10 cellular contexts compared by ENCODE assay signal in the genomic region with DNA sequence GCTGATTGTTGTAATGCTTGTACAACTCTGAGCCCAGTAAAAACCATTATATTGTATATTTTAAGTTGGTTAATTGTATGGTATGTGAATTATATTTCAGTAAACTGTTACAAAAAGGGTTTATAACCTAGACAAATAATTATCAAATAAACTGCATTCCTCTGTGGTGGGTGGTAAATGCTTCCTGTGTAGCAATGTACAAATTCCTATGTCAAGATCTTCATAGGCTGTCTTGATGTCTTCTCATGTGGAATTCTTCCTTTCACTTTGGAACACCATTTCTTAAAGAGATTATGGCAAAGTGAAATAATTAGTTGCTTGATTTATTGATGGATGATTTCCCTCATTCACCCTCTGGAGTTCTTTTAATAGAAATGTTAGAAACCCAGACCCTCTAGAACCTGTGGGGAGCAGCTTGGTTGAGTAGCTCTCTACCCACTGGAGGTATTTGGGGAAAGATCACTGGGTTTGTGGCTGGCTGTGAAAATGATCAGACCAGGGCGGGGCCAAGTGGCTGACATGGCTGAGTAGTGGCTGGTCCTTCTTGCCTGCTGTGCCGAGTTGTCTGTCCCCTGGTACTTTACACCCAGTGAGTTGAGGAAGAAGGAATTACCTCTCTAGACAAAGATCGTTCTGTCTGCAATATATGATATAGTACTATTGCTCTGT. TPM values are rescaled to one million over a fixed set of nuclear protein-coding genes. Genes with fewer than 3 reads are reported as not detected.
DNase-seq lines count a peak whose midpoint lies in the region; ATAC-seq, FAIRE-seq and TF ChIP-seq lines count a peak whose summit lies in the region.
"Had no signal": no experiment of that assay in that cellular context is flagged by ENCODE, and none has a peak within 500 bp of the region (broad histone marks: within the 10 kb centered on the region; RNA-seq: fewer than 3 reads in every experiment).

No MANE protein-coding gene starts in this region.

- no peak for TF ChIP-seq EP300 in upper lobe of left lung (IDR thresholded peaks at IDR 0.05)

- peak overlapping the region; percentile 81 for H3K27ac Mint-ChIP-seq in activated CD8-positive, alpha-beta memory T cell treated with anti-CD3 and anti-CD28 coated beads, Interleukin-2, amount 10 ng/mL, durations not matched to agents 7 days and 5 days
- peak overlapping the region; percentile 81 for H3K27ac Mint-ChIP-seq in activated T-helper 17 cell treated with anti-CD3 and anti-CD28 coated beads, Interleukin-2, amount 50 U/mL, for 72 hours

- H3K9me3 ChIP-seq in small intestine (ENCODE audit: control insufficient read depth, low read depth): no peaks in the 10 kb centered on the region
- no peaks in the 10 kb centered on the region for H3K9me3 ChIP-seq in upper lobe of left lung
- no peaks in the 10 kb centered on the region for H3K9me3 ChIP-seq in BE2C

- H3K27ac ChIP-seq in small intestine (ENCODE audit: low read depth in 1 of 2, low read length in 1 of 2): peak overlapping the region; percentile 6 to 44
- peak overlapping the region in 2 of 4 donors; percentile 40 to 44 for H3K27ac ChIP-seq in upper lobe of left lung
- H3K27ac ChIP-seq: A549 had no signal

- H3K27me3 Mint-ChIP-seq in activated CD8-positive, alpha-beta memory T cell treated with anti-CD3 and anti-CD28 coated beads, Interleukin-2, amount 10 ng/mL, durations not matched to agents 7 days and 5 days: no peaks in the 10 kb centered on the region
- H3K27me3 Mint-ChIP-seq in activated T-helper 17 cell treated with anti-CD3 and anti-CD28 coated beads, Interleukin-2, amount 50 U/mL, for 72 hours: no peaks in the 10 kb centered on the region

- peaks cover 15% of the 10 kb centered on the region for H3K9me3 Mint-ChIP-seq in activated CD8-positive, alpha-beta memory T cell treated with anti-CD3 and anti-CD28 coated beads, Interleukin-2, amount 10 ng/mL, durations not matched to agents 7 days and 5 days (ENCODE audit: low read depth)
- peaks cover 5% of the 10 kb centered on the region for H3K9me3 Mint-ChIP-seq in activated T-helper 17 cell treated with anti-CD3 and anti-CD28 coated beads, Interleukin-2, amount 50 U/mL, for 72 hours

- no peak for DNase-seq in activated CD8-positive, alpha-beta memory T cell treated with anti-CD3 and anti-CD28 coated beads, Interleukin-2, amount 10 ng/mL, durations not matched to agents 7 days and 5 days
- DNase-seq in activated CD8-positive, alpha-beta memory T cell treated with anti-CD3 and anti-CD28 coated beads, Interleukin-2, amount 50 U/mL, for 4 hours: no peak
- DNase-seq in small intestine (no peak), upper lobe of left lung (no peak), NCI-H524 treated with DMSO at 0.1 percent for 48 hours (lab: John Stamatoyannopoulos, UW) (no peak), BE2C (no peak)
- DNase-seq: NCI-H187 had no signal

- no peak overlapping the region for H3K4me3 Mint-ChIP-seq in activated CD8-positive, alpha-beta memory T cell treated with anti-CD3 and anti-CD28 coated beads, Interleukin-2, amount 10 ng/mL, durations not matched to agents 7 days and 5 days
- H3K4me3 Mint-ChIP-seq in activated T-helper 17 cell treated with anti-CD3 and anti-CD28 coated beads, Interleukin-2, amount 50 U/mL, for 72 hours: peak overlapping the region; percentile 52

- no peak overlapping the region for H3K4me3 ChIP-seq in small intestine (ENCODE audit: low read depth in 1 of 2, low read length in 2 of 2)
- no peak overlapping the region for H3K4me3 ChIP-seq in upper lobe of left lung
- no peak overlapping the region for H3K4me3 ChIP-seq in BE2C (ENCODE audit: low read depth, low read length)
- H3K4me3 ChIP-seq: A549 had no signal

- H3K27me3 ChIP-seq in small intestine (ENCODE audit: control insufficient read depth in 2 of 2, insufficient read depth in 2 of 2, low read length in 2 of 2): no peaks in the 10 kb centered on the region
- H3K27me3 ChIP-seq in upper lobe of left lung: no peaks in the 10 kb centered on the region
- no peaks in the 10 kb centered on the region for H3K27me3 ChIP-seq in BE2C

- no peak for TF ChIP-seq POLR2A in upper lobe of left lung (IDR thresholded peaks at IDR 0.05)

- no peak for FAIRE-seq in small intestine (lab: Jason Lieb, UNC)
- FAIRE-seq: A549 had no signal

- TF ChIP-seq CTCF in upper lobe of left lung (IDR thresholded peaks at IDR 0.05) (no peak), BE2C (IDR thresholded peaks at IDR 0.05; ENCODE audit: low read depth, low read length) (no peak)

- H3K4me1 ChIP-seq in small intestine (ENCODE audit: control insufficient read depth in 2 of 2, insufficient read depth in 1 of 2, low read depth in 1 of 2, low read length in 1 of 2) (peaks cover 11 to 26% of the 10 kb centered on the region in 2 donors), upper lobe of left lung (peaks cover 4 to 19% (median 8%) of the 10 kb centered on the region in 4 donors), BE2C (peaks cover 7% of the 10 kb centered on the region)
- H3K4me1 ChIP-seq: A549 had no signal

- CTCF ChIA-PET in activated CD8-positive, alpha-beta memory T cell treated with anti-CD3 and anti-CD28 coated beads, Interleukin-2, amount 10 ng/mL, durations not matched to agents 7 days and 5 days (lab: Charles Lee): interaction anchor here (1.1 to 4.9 kb wide), 6 partner anchors 9 to 180 kb away, joined by 3 to 26 read pairs (median 4); no protein-coding TSS in a partner anchor

- peak; percentile 6 for ATAC-seq in activated CD8-positive, alpha-beta memory T cell treated with anti-CD3 and anti-CD28 coated beads, Interleukin-2, amount 10 ng/mL, durations not matched to agents 7 days and 5 days
- ATAC-seq in HG02973 (IDR thresholded peaks at IDR 0.05; ENCODE audit: unreplicated experiment) (peak; percentile 26), upper lobe of left lung (ENCODE audit: low FRiP score in 2 of 2) (no peak)
- peak; percentile 5 for ATAC-seq in activated T-helper 17 cell treated with anti-CD3 and anti-CD28 coated beads, Interleukin-2, amount 50 U/mL, for 72 hours (replicated peaks)
- ATAC-seq: A549 had no signal

- WGBS in small intestine, 3 donors: 73 to 81% (median 77%) methylated on average over 3 of the region's 3 CpGs
- 87 to 93% methylated on average over 3 of the region's 3 CpGs for WGBS in upper lobe of left lung, 2 donors

- H3K36me3 ChIP-seq in small intestine (ENCODE audit: control insufficient read depth in 2 of 2, insufficient read depth in 2 of 2, low read length in 2 of 2): peaks cover 0 to 5% of the 10 kb centered on the region in 2 donors
- no peaks in the 10 kb centered on the region for H3K36me3 ChIP-seq in upper lobe of left lung
- H3K36me3 ChIP-seq in BE2C: no peaks in the 10 kb centered on the region

- H3K4me1 Mint-ChIP-seq in activated CD8-positive, alpha-beta memory T cell treated with anti-CD3 and anti-CD28 coated beads, Interleukin-2, amount 10 ng/mL, durations not matched to agents 7 days and 5 days: peaks cover 70% of the 10 kb centered on the region
- H3K4me1 Mint-ChIP-seq in activated T-helper 17 cell treated with anti-CD3 and anti-CD28 coated beads, Interleukin-2, amount 50 U/mL, for 72 hours: peaks cover 86% of the 10 kb centered on the region

- H3K36me3 Mint-ChIP-seq in activated CD8-positive, alpha-beta memory T cell treated with anti-CD3 and anti-CD28 coated beads, Interleukin-2, amount 10 ng/mL, durations not matched to agents 7 days and 5 days: peaks cover 24% of the 10 kb centered on the region
- peaks cover 6% of the 10 kb centered on the region for H3K36me3 Mint-ChIP-seq in activated T-helper 17 cell treated with anti-CD3 and anti-CD28 coated beads, Interleukin-2, amount 50 U/mL, for 72 hours (ENCODE audit: low read depth)

RNA-seq across cellular contexts. Expression of a gene that starts 22.4 kb away (rescaled TPM):
- 10 to 100 TPM; 40.3 to 43.6 TPM for total RNA-seq in activated CD8-positive, alpha-beta memory T cell treated with anti-CD3 and anti-CD28 coated beads, Interleukin-2, amount 10 ng/mL, durations not matched to agents 7 days and 5 days
- 10 to 100 TPM; 53.0 to 53.1 TPM for total RNA-seq in activated T-helper 17 cell treated with anti-CD3 and anti-CD28 coated beads, Interleukin-2, amount 50 U/mL, for 72 hours
- 10 to 100 TPM in 1 of 3 donors, 1 to 10 TPM in 2; 5.6 to 27.4 (median 7.3) TPM for polyA plus RNA-seq in small intestine
- 10 to 100 TPM; 25.3 to 65.5 (median 41.3) TPM for total RNA-seq in upper lobe of left lung
- 20.4 TPM for polyA plus RNA-seq in BE2C (2012; ENCODE audit: insufficient read depth, insufficient read length, low read depth)

Comparison
In these comparisons a context has a peak if more than half of its experiments do, and no peak if none do; other contexts are left out.
1. ATAC-seq: peak in activated CD8-positive, alpha-beta memory T cell treated with anti-CD3 and anti-CD28 coated beads, Interleukin-2, amount 10 ng/mL, durations not matched to agents 7 days and 5 days (single experiment), HG02973 (single experiment) and activated T-helper 17 cell treated with anti-CD3 and anti-CD28 coated beads, Interleukin-2, amount 50 U/mL, for 72 hours (single experiment); none in upper lobe of left lung (0 of 2).